16 cellular contexts compared by ENCODE assay signal in the genomic region with DNA sequence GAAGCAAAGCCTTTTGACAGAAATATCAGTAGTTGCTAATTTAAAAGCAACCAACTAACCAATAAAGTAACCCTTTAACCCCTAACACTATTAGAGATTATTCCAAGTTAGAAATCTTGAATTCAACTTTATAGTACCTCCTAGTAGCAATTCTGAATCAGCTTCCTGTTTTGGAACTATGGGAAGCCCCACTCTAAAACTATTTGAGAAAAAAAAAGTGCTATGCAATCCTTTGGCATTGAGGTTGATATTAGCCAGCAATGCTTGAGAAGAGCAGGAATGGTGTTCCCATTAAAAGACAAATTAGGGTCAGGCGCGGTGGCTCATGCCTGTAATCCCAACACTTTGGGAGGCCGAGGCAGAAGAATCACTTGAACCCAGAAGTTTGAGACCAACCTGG.
A peak's percentile ranks its signal among the peaks of the same experiment; 100 is the strongest.
DNase-seq lines count a peak whose midpoint lies in the region; ATAC-seq, FAIRE-seq and TF ChIP-seq lines count a peak whose summit lies in the region.
"Had no signal": no experiment of that assay in that cellular context is flagged by ENCODE, and none has a peak within 500 bp of the region (broad histone marks: within the 10 kb centered on the region; RNA-seq: fewer than 3 reads in every experiment).

No MANE protein-coding gene starts in this region.

- H3K4me1 ChIP-seq in mucosa of descending colon (ENCODE audit: low read depth) = no peaks in the 10 kb centered on the region

- H3K9me3 ChIP-seq in mucosa of descending colon = no peaks in the 10 kb centered on the region

- ATAC-seq in mucosa of descending colon = no peak
- ATAC-seq: PC-3 had no signal

- H3K4me3 ChIP-seq in astrocyte of the spinal cord (ENCODE audit: low read depth, low read length) = no peak overlapping the region
- H3K4me3 ChIP-seq in fibroblast of mammary gland (ENCODE audit: control insufficient read depth, low read depth, low read length) = no peak overlapping the region
- H3K4me3 ChIP-seq in mucosa of descending colon = no peak overlapping the region

- no peak for TF ChIP-seq CTCF in astrocyte of the spinal cord (IDR thresholded peaks at IDR 0.05; ENCODE audit: low read depth, low read length)
- no peak for TF ChIP-seq CTCF in fibroblast of mammary gland (conservative IDR thresholded peaks at IDR 0.05; ENCODE audit: control insufficient read depth, insufficient read depth, low read depth, low read length)
- TF ChIP-seq CTCF in mucosa of descending colon (IDR thresholded peaks at IDR 0.05) = no peak
- TF ChIP-seq CTCF in D721Med (IDR thresholded peaks at IDR 0.05; ENCODE audit: insufficient read depth, missing control alignments) = no peak

- DNase-seq in AG08395 (ENCODE audit: low spot score) (peak; percentile 10), HCEC 1CT (peak; percentile 32), astrocyte of the spinal cord (ENCODE audit: low read depth, low spot score) (peak; percentile 12), fibroblast of mammary gland (ENCODE audit: low read depth) (peak; percentile 10), SIG-M5 treated with dmso at 0.1 percent for 504 hours (lab: John Stamatoyannopoulos, UW; ENCODE audit: unreplicated experiment) (no peak), mucosa of descending colon (no peak), D721Med (ENCODE audit: insufficient read length, low spot score) (no peak)
- DNase-seq in stimulated activated naive CD4-positive, alpha-beta T cell treated with Interleukin-2 at 50 U/mL for 16 hours (lab: John Stamatoyannopoulos, UW) = no peak
- DNase-seq: 8988T, DMS 273 treated with DMSO at 0.1 percent for 48 hours, NCI-H1417, NCI-H187 treated with DMSO at 0.1 percent for 48 hours, NCI-H82, PC-3 had no signal

- H3K36me3 ChIP-seq in mucosa of descending colon (ENCODE audit: low read depth) = no peaks in the 10 kb centered on the region

- intact Hi-C loops in mucosa of descending colon (cut with DNase I, micrococcal nuclease) = no loop called here

- in situ Hi-C loops in astrocyte of the spinal cord (cut with HindIII; ENCODE audit: low sequenced_read_pairs) = no loop called here

- FAIRE-seq in D721Med (lab: Jason Lieb, UNC) = no peak
- FAIRE-seq: GM19239, HTR-8/SVneo had no signal

Comparison
In these comparisons a context has a peak if more than half of its experiments do, and no peak if none do; other contexts are left out.
1. DNase-seq: peak in AG08395 (single experiment), HCEC 1CT (single experiment), astrocyte of the spinal cord (single experiment) and fibroblast of mammary gland (single experiment); none in SIG-M5 treated with dmso at 0.1 percent for 504 hours (single experiment), stimulated activated naive CD4-positive, alpha-beta T cell treated with Interleukin-2 at 50 U/mL for 16 hours (single experiment), mucosa of descending colon (0 of 3) and D721Med (single experiment).